ENCODE assay signal across 1 cellular context in genomic region chr17:27293359-27293897, GRCh38.
TF ChIP-seq lines count a peak whose summit lies in the region.

No MANE protein-coding gene starts in this region.

TF ChIP-seq in K562, 482 proteins besides CTCF, POLR2A, EP300 and RAD21 (continued from another document and continues in another):
- TF ChIP-seq ZBTB33 (CRISPR knock-in tag; IDR thresholded peaks at IDR 0.05) (no peak), MLLT1 (IDR thresholded peaks at IDR 0.05) (no peak), SRSF9 (IDR thresholded peaks at IDR 0.05; ENCODE audit: borderline replicate concordance, low read depth, low read length) (no peak), GMEB1 (CRISPR knock-in tag; IDR thresholded peaks at IDR 0.05) (no peak), SMC3 (conservative IDR thresholded peaks at IDR 0.05; ENCODE audit: insufficient read depth, low read depth, low read length) (no peak), THRB (CRISPR knock-in tag; conservative IDR thresholded peaks at IDR 0.05) (peak; percentile 48; the same call in 1 of the 2 replicates), ZKSCAN1 (IDR thresholded peaks at IDR 0.05; ENCODE audit: low read depth, low read length) (no peak), JUNB (CRISPR knock-in tag; conservative IDR thresholded peaks at IDR 0.05) (no peak), FOXK2 (conservative IDR thresholded peaks at IDR 0.05 in 1 of 2, IDR thresholded peaks at IDR 0.05 in 1 of 2; ENCODE audit: low read depth in 2 of 2) (no peak), NCOA6 (IDR thresholded peaks at IDR 0.05) (no peak), ZNF134 (CRISPR knock-in tag; conservative IDR thresholded peaks at IDR 0.05) (peak; percentile 71; the same call in 1 of the 2 replicates), ZNF354B (CRISPR knock-in tag; IDR thresholded peaks at IDR 0.05) (peak; percentile 64; the same call in 1 of the 2 replicates), PML (IDR thresholded peaks at IDR 0.05; ENCODE audit: low read length) (no peak), KLF6 (CRISPR knock-in tag; IDR thresholded peaks at IDR 0.05; ENCODE audit: borderline replicate concordance) (peak; percentile 95), NR3C1 (CRISPR knock-in tag; IDR thresholded peaks at IDR 0.05) (no peak), CREB5 (CRISPR knock-in tag; IDR thresholded peaks at IDR 0.05) (peak; percentile 82), LARP7 (IDR thresholded peaks at IDR 0.05) (no peak), HNRNPLL (IDR thresholded peaks at IDR 0.05; ENCODE audit: low read depth, low read length, poor library complexity, severe bottlenecking) (no peak), BHLHE40 (IDR thresholded peaks at IDR 0.05; ENCODE audit: low read length) (no peak), MBD2 (IDR thresholded peaks at IDR 0.05; ENCODE audit: borderline replicate concordance, low read depth) (no peak), NR2C2 (CRISPR knock-in tag; IDR thresholded peaks at IDR 0.05) (no peak), NR2C2 (tag; IDR thresholded peaks at IDR 0.05) (peak; percentile 78), OTX1 (CRISPR knock-in tag; IDR thresholded peaks at IDR 0.05) (peak; percentile 61; the same call in 1 of the 2 replicates), ZNF395 (CRISPR knock-in tag; IDR thresholded peaks at IDR 0.05) (peak; percentile 97), ZNF175 (CRISPR knock-in tag; IDR thresholded peaks at IDR 0.05; ENCODE audit: low read depth) (peak; percentile 93), IRF1 (CRISPR knock-in tag; IDR thresholded peaks at IDR 0.05; ENCODE audit: borderline replicate concordance) (no peak), ZNF668 (CRISPR knock-in tag; IDR thresholded peaks at IDR 0.05) (peak; percentile 77; the same call in 1 of the 2 replicates), PREB (CRISPR knock-in tag; IDR thresholded peaks at IDR 0.05) (no peak), TCF7 (IDR thresholded peaks at IDR 0.05; ENCODE audit: borderline replicate concordance) (no peak), SP2 (IDR thresholded peaks at IDR 0.05; ENCODE audit: extremely low read depth, low read depth, low read length, poor library complexity, severe bottlenecking) (no peak), ATF6 (CRISPR knock-in tag; IDR thresholded peaks at IDR 0.05) (no peak), POLR2AphosphoS5 (IDR thresholded peaks at IDR 0.05; ENCODE audit: control insufficient read depth, insufficient read depth, low read depth, low read length) (no peak), ZNF766 (CRISPR knock-in tag; conservative IDR thresholded peaks at IDR 0.05) (peak; percentile 95), CHD4 (IDR thresholded peaks at IDR 0.05; ENCODE audit: insufficient read depth, insufficient replicate concordance, low read depth, low read length, poor library complexity, severe bottlenecking) (no peak), ZFP1 (CRISPR knock-in tag; IDR thresholded peaks at IDR 0.05) (no peak), RFX5 (IDR thresholded peaks at IDR 0.05; ENCODE audit: low read depth, low read length) (no peak), MAX (CRISPR knock-in tag; IDR thresholded peaks at IDR 0.05) (no peak), TRIM24 (IDR thresholded peaks at IDR 0.05) (no peak), HNRNPK (IDR thresholded peaks at IDR 0.05; ENCODE audit: low read depth, low read length, poor library complexity, severe bottlenecking) (no peak), SAP30 (IDR thresholded peaks at IDR 0.05; ENCODE audit: borderline replicate concordance, insufficient read depth, low read depth, low read length, poor library complexity, severe bottlenecking) (no peak), FIP1L1 (IDR thresholded peaks at IDR 0.05; ENCODE audit: low read depth, low read length, poor library complexity, severe bottlenecking) (no peak), MXD1 (CRISPR knock-in tag; IDR thresholded peaks at IDR 0.05; ENCODE audit: borderline replicate concordance, poor library complexity, severe bottlenecking) (peak; percentile 9), ZNF740 (CRISPR knock-in tag; IDR thresholded peaks at IDR 0.05) (no peak), ZNF740 (tag; IDR thresholded peaks at IDR 0.05) (peak in 1 of 2 experiments; percentile 94; a peak in 2 of 4 replicates), PRPF4 (IDR thresholded peaks at IDR 0.05; ENCODE audit: insufficient read depth, low read depth, low read length, poor library complexity, severe bottlenecking) (no peak), ZBTB26 (CRISPR knock-in tag; IDR thresholded peaks at IDR 0.05) (peak; percentile 64; the same call in 1 of the 2 replicates), HLTF (IDR thresholded peaks at IDR 0.05) (no peak), ADNP (tag; IDR thresholded peaks at IDR 0.05) (no peak), TBL1XR1 (IDR thresholded peaks at IDR 0.05; ENCODE audit: low read length in 2 of 2) (no peak), DPF2 (IDR thresholded peaks at IDR 0.05) (no peak), ATF1 (CRISPR knock-in tag; IDR thresholded peaks at IDR 0.05) (no peak), ATF1 (tag; IDR thresholded peaks at IDR 0.05) (no peak), PPARD (CRISPR knock-in tag; IDR thresholded peaks at IDR 0.05) (no peak)
